ENCODE assay signal across 16 cellular contexts in the genomic region with DNA sequence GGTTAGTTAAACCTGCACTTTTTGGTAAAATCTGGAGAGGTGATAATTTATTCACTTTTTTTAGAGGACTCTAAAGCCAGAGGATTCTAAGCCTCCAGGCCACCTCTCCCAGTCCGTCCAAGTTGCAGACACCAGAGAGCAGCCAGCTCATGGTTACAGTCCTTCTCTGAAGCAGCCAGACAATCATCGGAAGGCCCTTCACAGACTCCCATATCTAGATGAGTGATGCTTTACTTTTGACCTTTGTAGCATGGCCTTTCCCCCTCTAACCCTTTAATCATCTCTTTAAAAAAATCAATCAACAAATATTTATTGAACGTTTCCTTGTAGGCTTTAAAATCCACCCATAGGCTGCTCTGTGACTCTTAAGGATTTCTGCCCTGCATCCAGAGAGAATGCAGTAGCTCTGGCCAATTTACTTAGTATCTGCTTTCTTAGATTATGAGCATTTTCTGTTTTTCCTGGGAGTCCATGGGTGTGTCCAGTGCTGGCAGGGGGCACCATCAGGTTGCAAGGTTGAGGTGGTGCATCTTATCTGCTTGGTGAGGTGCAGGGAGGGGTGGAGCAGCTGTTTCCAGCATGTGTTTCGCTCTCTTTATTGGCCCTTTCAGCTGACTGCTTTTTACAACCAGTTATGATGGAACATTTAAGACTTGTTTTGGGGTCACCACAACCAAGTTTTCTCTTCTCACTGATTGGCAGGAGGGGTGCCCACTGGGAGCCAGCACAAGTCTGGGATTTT. TPM values are rescaled to one million over a fixed set of nuclear protein-coding genes. Genes with fewer than 3 reads are reported as not detected.
DNase-seq lines count a peak whose midpoint lies in the region; ATAC-seq, FAIRE-seq and TF ChIP-seq lines count a peak whose summit lies in the region.
"Had no signal": no experiment of that assay in that cellular context is flagged by ENCODE, and none has a peak within 500 bp of the region (broad histone marks: within the 10 kb centered on the region; RNA-seq: fewer than 3 reads in every experiment).

No MANE protein-coding gene starts in this region.

- H4K20me1 ChIP-seq in Loucy (ENCODE audit: insufficient read depth, low read length, poor library complexity, severe bottlenecking) (peaks cover 87% of the 10 kb centered on the region), K562 (replicated peaks; ENCODE audit: control insufficient read depth, insufficient read depth, low read length) (peaks cover 18% of the 10 kb centered on the region; the same call in 1 of the 2 replicates)

- peaks cover 73% of the 10 kb centered on the region for H3K4me1 Mint-ChIP-seq in T-helper 2 cell treated with Interferon-gamma antibody and Interleukin-4, amounts not matched to agents 5 μg/mL and 100 μg/mL, for 36 hours (ENCODE audit: low read depth)
- H3K4me1 Mint-ChIP-seq in nephron progenitor cell, result peaks cover 89% of the 10 kb centered on the region

- peak; percentile 24; the same call in 1 of the 2 replicates for TF ChIP-seq EP300 in K562 (IDR thresholded peaks at IDR 0.05; ENCODE audit: low read length)

- intact Hi-C loops in K562 (cut with micrococcal nuclease), result loop anchor here (1.0 kb wide), 1 partner anchor 38 kb away; no protein-coding TSS in a partner anchor

- ATAC-seq in K562, result peak; percentile 48
- ATAC-seq: A549, HCT116 had no signal

- peaks cover 80% of the 10 kb centered on the region for H3K4me1 ChIP-seq in Loucy (ENCODE audit: insufficient read depth, low read length, poor library complexity, severe bottlenecking)
- H3K4me1 ChIP-seq in K562 (replicated peaks in 1 of 2; ENCODE audit: control insufficient read depth in 2 of 2, insufficient read depth in 2 of 2, low read length in 2 of 2), result peaks cover 33 to 79% of the 10 kb centered on the region in 2 experiments

- peak; percentile 42 for FAIRE-seq in K562 (lab: Jason Lieb, UNC)
- FAIRE-seq: A549, colon had no signal

- POLR2A ChIA-PET in K562 (lab: Yijun Ruan, JAX), result interaction anchor here (0.7 to 2.3 kb wide), 10 partner anchors 9 to 246 kb away, joined by 3 to 9 read pairs (median 4); no protein-coding TSS in a partner anchor

- H3K27ac Mint-ChIP-seq in T-helper 2 cell treated with Interferon-gamma antibody and Interleukin-4, amounts not matched to agents 5 μg/mL and 100 μg/mL, for 36 hours, result peak overlapping the region; percentile 87
- peak overlapping the region; percentile 94 for H3K27ac Mint-ChIP-seq in nephron progenitor cell

- no peaks in the 10 kb centered on the region for H3K27me3 Mint-ChIP-seq in T-helper 2 cell treated with Interferon-gamma antibody and Interleukin-4, amounts not matched to agents 5 μg/mL and 100 μg/mL, for 36 hours (ENCODE audit: low read depth)
- H3K27me3 Mint-ChIP-seq in nephron progenitor cell (ENCODE audit: low read depth, poor library complexity), result no peaks in the 10 kb centered on the region

- in situ Hi-C loops in K562 (cut with MboI), result no loop called here

- CTCF ChIA-PET in K562 (lab: Yijun Ruan, JAX; ENCODE audit: low intra/inter-chr PET ratio), result no interaction called here

- no peak for TF ChIP-seq POLR2A in K562 (conservative IDR thresholded peaks at IDR 0.05)

- H3K36me3 ChIP-seq in Loucy (ENCODE audit: insufficient read depth, low read length) (peaks cover 22% of the 10 kb centered on the region; the same call in 1 of the 2 replicates), K562 (ENCODE audit: control insufficient read depth, insufficient read depth, low read length) (peaks cover 2% of the 10 kb centered on the region)
- H3K36me3 ChIP-seq: sigmoid colon had no signal

- no peak for DNase-seq in T-helper 2 cell treated with Interferon-gamma antibody and Interleukin-4, amounts not matched to agents 5 μg/mL and 100 μg/mL, for 36 hours (ENCODE audit: low spot score)
- no peak for DNase-seq in T-helper 2 cell
- DNase-seq in K562 (ENCODE audit: extremely low read depth in 1 of 4, low spot score in 3 of 4), result peak in 3 of 4 experiments; percentile 35 to 80 (median 67)
- no peak for DNase-seq in nephron progenitor cell
- DNase-seq in mucosa of gallbladder (ENCODE audit: low spot score), result no peak
- no peak for DNase-seq in putamen (ENCODE audit: low spot score)
- DNase-seq in T1000 (lab: John Stamatoyannopoulos, UW), result no peak
- DNase-seq: amniotic stem cell, DMS53, head of caudate nucleus, NCI-H2029 treated with DMSO at 0.1 percent for 48 hours, sigmoid colon had no signal

- peak in 1 of 2 experiments; percentile 17; a peak in 1 of 4 replicates for TF ChIP-seq RAD21 in K562 (CRISPR knock-in tag; conservative IDR thresholded peaks at IDR 0.05 in 1 of 2, IDR thresholded peaks at IDR 0.05 in 1 of 2)

- no peaks in the 10 kb centered on the region for H3K9me3 ChIP-seq in Loucy (ENCODE audit: insufficient read depth, low read depth, low read length)
- H3K9me3 ChIP-seq in K562 (replicated peaks; ENCODE audit: control insufficient read depth, insufficient read depth, low read depth, low read length), result no peaks in the 10 kb centered on the region
- H3K9me3 ChIP-seq: A549, sigmoid colon had no signal

- H2AFZ ChIP-seq in Loucy (ENCODE audit: low read length) (no peak overlapping the region), K562 (ENCODE audit: low read depth, low read length) (no peak overlapping the region)

- WGBS in K562 (ENCODE audit: insufficient coverage, low coverage, missing lambda C conversion rate), result 7% methylated on average over 4 of the region's 4 CpGs

- no peaks in the 10 kb centered on the region for H3K27me3 ChIP-seq in Loucy (ENCODE audit: insufficient read depth, low read length, poor library complexity, severe bottlenecking)
- no peaks in the 10 kb centered on the region for H3K27me3 ChIP-seq in K562 (ENCODE audit: control insufficient read depth in 2 of 2, insufficient read depth in 2 of 2, low read length in 2 of 2)
- H3K27me3 ChIP-seq: sigmoid colon had no signal

- H3K9me3 Mint-ChIP-seq in T-helper 2 cell treated with Interferon-gamma antibody and Interleukin-4, amounts not matched to agents 5 μg/mL and 100 μg/mL, for 36 hours, result no peaks in the 10 kb centered on the region
- H3K9me3 Mint-ChIP-seq in nephron progenitor cell, result no peaks in the 10 kb centered on the region

- BruUV-seq in K562 (replicated peaks; lab: Mats Ljungman, UMichigan), result no TSS peak

- H3K9me1 ChIP-seq in K562 (ENCODE audit: control insufficient read depth, insufficient read depth, low read length), result peaks cover 3% of the 10 kb centered on the region

- H3K79me2 ChIP-seq in Loucy (ENCODE audit: insufficient read depth, low read length) (peaks cover 99% of the 10 kb centered on the region), K562 (ENCODE audit: control insufficient read depth, insufficient read depth, low read length) (peaks cover 98% of the 10 kb centered on the region)

- H3K4me3 Mint-ChIP-seq in T-helper 2 cell treated with Interferon-gamma antibody and Interleukin-4, amounts not matched to agents 5 μg/mL and 100 μg/mL, for 36 hours, result peak overlapping the region; percentile 71
- H3K4me3 Mint-ChIP-seq in nephron progenitor cell, result peak overlapping the region; percentile 23

- H3K9ac ChIP-seq in Loucy (ENCODE audit: low read depth, low read length, poor library complexity, severe bottlenecking) (peak overlapping the region; percentile 5), K562 (ENCODE audit: insufficient read depth in 1 of 2, low read depth in 2 of 2, low read length in 2 of 2) (peak overlapping the region in 1 of 2 experiments; percentile 53; a peak in 2 of 4 replicates)

- TF ChIP-seq CTCF in Loucy (conservative IDR thresholded peaks at IDR 0.05; ENCODE audit: low read length) (no peak), K562 (IDR thresholded peaks at IDR 0.05 in 2 of 3, conservative IDR thresholded peaks at IDR 0.05 in 1 of 3; ENCODE audit: insufficient read depth in 2 of 3, low read depth in 1 of 3, low read length in 3 of 3) (no peak), nephron progenitor cell (IDR thresholded peaks at IDR 0.05) (no peak)

- H3K4me3 ChIP-seq in Loucy (ENCODE audit: low read length, poor library complexity, severe bottlenecking) (no peak overlapping the region), K562 (no peak overlapping the region)
- H3K4me3 ChIP-seq: A549, sigmoid colon had no signal

- peak overlapping the region; percentile 31; the same call in 1 of the 3 replicates for H3K27ac ChIP-seq in K562 (ENCODE audit: extremely low read depth, low read depth, low read length)
- H3K27ac ChIP-seq: A549, sigmoid colon had no signal

- H3K9me2 ChIP-seq in Loucy (replicated peaks; ENCODE audit: low read depth, low read length), result no peaks in the 10 kb centered on the region

- peak overlapping the region; percentile 22 for H3K4me2 ChIP-seq in Loucy (ENCODE audit: low read depth, low read length, poor library complexity, severe bottlenecking)
- peak overlapping the region; percentile 56 for H3K4me2 ChIP-seq in K562 (ENCODE audit: insufficient read depth, low read length)
- H3K4me2 ChIP-seq: A549 had no signal

- peaks cover 7% of the 10 kb centered on the region for H3F3A ChIP-seq in Loucy (ENCODE audit: low read depth)

- H3K36me3 Mint-ChIP-seq in T-helper 2 cell treated with Interferon-gamma antibody and Interleukin-4, amounts not matched to agents 5 μg/mL and 100 μg/mL, for 36 hours (ENCODE audit: low read depth), result peaks cover 32% of the 10 kb centered on the region
- H3K36me3 Mint-ChIP-seq in nephron progenitor cell (ENCODE audit: low read depth), result peaks cover 7% of the 10 kb centered on the region

TF ChIP-seq in K562, 482 proteins besides CTCF, POLR2A, EP300 and RAD21 (continues in another document):
- TF ChIP-seq CBX8 (IDR thresholded peaks at IDR 0.05; ENCODE audit: borderline replicate concordance, extremely low read depth, low read depth, low read length, poor library complexity, severe bottlenecking), result no peak
- no peak for TF ChIP-seq PHTF2 (CRISPR knock-in tag; IDR thresholded peaks at IDR 0.05)
- 0 out of 2 replicates have a peak, but pooled peaks have one; percentile 14 for TF ChIP-seq NCOA6 (IDR thresholded peaks at IDR 0.05)

RNA-seq across cellular contexts. Expression of gene JARID2, which starts 58.6 kb away (rescaled TPM):
- 56.9 and 64.3 TPM in 2 replicates for total RNA-seq in K562 (2011; cell fraction: chromatin; rRNA removed; ENCODE audit: low replicate concordance)
- total RNA-seq in K562 (2011; cell fraction: nucleolus; rRNA removed), result 33.0 and 36.0 TPM in 2 replicates
- 32.8 and 33.1 TPM in 2 replicates for total RNA-seq in K562 (2011; cell fraction: nucleoplasm; rRNA removed)
- total RNA-seq in K562 (2014; rRNA removed), result 15.5 and 17.4 TPM in 2 replicates
- total RNA-seq in K562 (2014; rRNA removed; fragmentation: Illumina TruSeq; extraction: Trizol), result 14.9 and 16.9 TPM in 2 replicates
- total RNA-seq in K562 (2015; rRNA removed; fragmentation: Illumina TruSeq; extraction: Trizol), result 16.1 and 16.5 TPM in 2 replicates
- 23.8 and 29.0 TPM in 2 replicates for total RNA-seq in K562 (2021)
- 15.7 and 16.8 TPM in 2 replicates for polyA plus RNA-seq in K562 (2011; rRNA removed)
- polyA plus RNA-seq in K562 (2011; cell fraction: cytosol; rRNA removed), result 13.0 and 13.9 TPM in 2 replicates
- polyA plus RNA-seq in K562 (2011; cell fraction: nucleus; rRNA removed), result 30.2 and 41.3 TPM in 2 replicates
- polyA plus RNA-seq in K562 (2012), result 14.1 and 15.7 TPM in 2 replicates
- polyA plus RNA-seq in K562 (2014; fragmentation: Illumina TruSeq; extraction: Trizol), result 21.7 and 22.5 TPM in 2 replicates
- 1 to 10 TPM; 5.0 to 6.7 TPM for polyA plus RNA-seq in K562 (2014; fragmentation: Nextera tagmentation; extraction: Ambion mirVana)
- 12.7 and 15.6 TPM in 2 replicates for polyA plus RNA-seq in K562 (2014; rRNA removed)
- 30.8 and 34.8 TPM in 2 replicates for polyA minus RNA-seq in K562 (2011; rRNA and poly(A)+ RNA removed)
- 17.8 and 22.9 TPM in 2 replicates for polyA minus RNA-seq in K562 (2011; cell fraction: cytosol; rRNA and poly(A)+ RNA removed)
- polyA minus RNA-seq in K562 (2011; cell fraction: nucleus; rRNA and poly(A)+ RNA removed), result 23.2 and 32.0 TPM in 2 replicates
- 10.7 TPM for total RNA-seq in mucosa of gallbladder

Comparison
In these comparisons a context has a peak if more than half of its experiments do, and no peak if none do; other contexts are left out.
1. DNase-seq: peak in K562 (3 of 4); none in T-helper 2 cell treated with Interferon-gamma antibody and Interleukin-4, amounts not matched to agents 5 μg/mL and 100 μg/mL, for 36 hours (single experiment), T-helper 2 cell (0 of 5), nephron progenitor cell (single experiment), mucosa of gallbladder (single experiment), putamen (single experiment) and T1000 (single experiment).